8 cellular contexts compared by ENCODE assay signal in the genomic region with DNA sequence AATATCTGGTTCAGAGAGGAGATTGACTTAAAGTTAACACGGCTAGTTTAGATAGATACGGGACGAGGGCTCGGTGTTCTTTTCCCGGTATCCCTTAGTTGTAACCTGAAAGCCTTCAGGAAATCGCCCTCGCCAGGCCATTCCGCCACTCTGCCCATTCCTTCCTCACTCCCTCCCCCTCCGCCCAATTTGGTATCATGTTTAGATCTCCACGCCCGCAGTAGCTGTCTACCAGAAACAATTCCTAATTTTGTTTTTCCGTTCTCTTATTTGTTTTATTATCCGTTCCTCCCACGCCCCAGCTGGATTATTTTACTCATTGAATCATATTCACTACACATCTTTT. TPM values are rescaled to one million over a fixed set of nuclear protein-coding genes. Genes with fewer than 3 reads are reported as not detected.
DNase-seq lines count a peak whose midpoint lies in the region; ATAC-seq and TF ChIP-seq lines count a peak whose summit lies in the region.

No MANE protein-coding gene starts in this region.

- H3K27ac Mint-ChIP-seq in brain, result peak overlapping the region; percentile 99 to 100 (median 100)

- H3K9me3 ChIP-seq in Peyer's patch, result no peaks in the 10 kb centered on the region

- ATAC-seq in HG02623 (IDR thresholded peaks at IDR 0.05; ENCODE audit: unreplicated experiment), result peak; percentile 5

- H3K27me3 ChIP-seq in Peyer's patch, result no peaks in the 10 kb centered on the region

- TF ChIP-seq CTCF in Peyer's patch (IDR thresholded peaks at IDR 0.05), result no peak
- TF ChIP-seq CTCF in brain (conservative IDR thresholded peaks at IDR 0.05), result no peak

- peak overlapping the region; percentile 90 to 95 (median 94) for H3K27ac ChIP-seq in Peyer's patch

- DNase-seq in NCI-H1105 (lab: John Stamatoyannopoulos, UW) (peak; percentile 34), NCI-H1105 treated with DMSO at 0.1 percent for 48 hours (lab: John Stamatoyannopoulos, UW) (no peak), Peyer's patch (peak in 2 of 3 donors; percentile 40 to 64), iris pigment epithelial cell (ENCODE audit: low read depth) (peak; percentile 50), AG08396 (ENCODE audit: low spot score) (no peak)
- peak; percentile 6 for DNase-seq in stimulated activated CD4-positive, alpha-beta T cell treated with anti-CD3 and anti-CD28 coated beads, Interleukin-2, amount 100 ng/mL, for 4 hours (ENCODE audit: low read depth)

- H3K4me3 ChIP-seq in Peyer's patch, result peak overlapping the region; percentile 72 to 98 (median 78)

- peak overlapping the region; percentile 97 to 100 (median 98) for H3K4me3 Mint-ChIP-seq in brain

- H3K9me3 Mint-ChIP-seq in brain, result no peaks in the 10 kb centered on the region

- peaks cover 0 to 6% (median 0%) of the 10 kb centered on the region in 3 donors for H3K36me3 ChIP-seq in Peyer's patch

- peaks cover 47% of the 10 kb centered on the region for H3K4me1 Mint-ChIP-seq in brain

- H3K27me3 Mint-ChIP-seq in brain, result peaks cover 14% of the 10 kb centered on the region

- peaks cover 4% of the 10 kb centered on the region for H3K36me3 Mint-ChIP-seq in brain

- no peak for TF ChIP-seq POLR2A in Peyer's patch (IDR thresholded peaks at IDR 0.05)

- H3K4me1 ChIP-seq in Peyer's patch, result peaks cover 0 to 17% (median 0%) of the 10 kb centered on the region in 4 donors

RNA-seq across cellular contexts. Expression of a gene that starts 0.7 kb away (rescaled TPM):
- 10 to 100 TPM in 2 of 4 donors, 1 to 10 TPM in 2; 8.0 to 12.1 (median 10.3) TPM for total RNA-seq in Peyer's patch
- 4.6 TPM for polyA plus RNA-seq in brain (ENCODE audit: insufficient read depth, low read depth, low replicate concordance)

RNA-seq across cellular contexts. Expression of a gene that starts 38.9 kb away (rescaled TPM):
- total RNA-seq in Peyer's patch, result 10 to 100 TPM; 19.2 to 38.0 (median 28.3) TPM
- polyA plus RNA-seq in brain (ENCODE audit: insufficient read depth, low read depth, low replicate concordance), result 32.6 TPM

Comparison
In these comparisons a context has a peak if more than half of its experiments do, and no peak if none do; other contexts are left out.
1. DNase-seq: peak in NCI-H1105 (single experiment), Peyer's patch (2 of 3), iris pigment epithelial cell (single experiment) and stimulated activated CD4-positive, alpha-beta T cell treated with anti-CD3 and anti-CD28 coated beads, Interleukin-2, amount 100 ng/mL, for 4 hours (single experiment); none in NCI-H1105 treated with DMSO at 0.1 percent for 48 hours (single experiment) and AG08396 (single experiment).